ENCODE assay signal across 13 cellular contexts in genomic region chr11:74819400-74819799, GRCh38.
DNase-seq lines count a peak whose midpoint lies in the region; ATAC-seq, FAIRE-seq and TF ChIP-seq lines count a peak whose summit lies in the region.
"Had no signal": no experiment of that assay in that cellular context is flagged by ENCODE, and none has a peak within 500 bp of the region (broad histone marks: within the 10 kb centered on the region; RNA-seq: fewer than 3 reads in every experiment).

No MANE protein-coding gene starts in this region.

- intact Hi-C loops in colonic mucosa (cut with DNase I): no loop called here

- no peak overlapping the region for H2AK5ac ChIP-seq in mesendoderm (ENCODE audit: low read length)

- peaks cover 17% of the 10 kb centered on the region for H3K4me1 ChIP-seq in mesendoderm (ENCODE audit: control insufficient read depth, low read depth, low read length)
- H3K4me1 ChIP-seq in GM23338 (ENCODE audit: insufficient read depth): no peaks in the 10 kb centered on the region; the same call in 1 of the 2 replicates
- no peaks in the 10 kb centered on the region for H3K4me1 ChIP-seq in colonic mucosa
- H3K4me1 ChIP-seq: HAP-1 had no signal

- no peaks in the 10 kb centered on the region for H3K9me2 ChIP-seq in GM23338 (ENCODE audit: insufficient read depth)

- H3K4me2 ChIP-seq in mesendoderm (ENCODE audit: low read length) (no peak overlapping the region), GM23338 (no peak overlapping the region)

- H3K23ac ChIP-seq in mesendoderm (ENCODE audit: low read length): no peak overlapping the region

- no peaks in the 10 kb centered on the region for H3F3A ChIP-seq in GM23338 (replicated peaks; ENCODE audit: low read depth)

- no peak overlapping the region for H3K4me3 ChIP-seq in choroid plexus epithelial cell (ENCODE audit: low read depth, low read length)
- no peak overlapping the region for H3K4me3 ChIP-seq in mesendoderm (ENCODE audit: low read length)
- H3K4me3 ChIP-seq in GM23338: no peak overlapping the region
- H3K4me3 ChIP-seq in colonic mucosa: no peak overlapping the region
- H3K4me3 ChIP-seq in MG63: no peak overlapping the region
- H3K4me3 ChIP-seq: HAP-1 had no signal

- no peaks in the 10 kb centered on the region for H3K4me1 Mint-ChIP-seq in GM23338

- DNase-seq in AG08395 (ENCODE audit: low spot score) (peak; percentile 20), H54 (ENCODE audit: insufficient read length, low spot score) (no peak), choroid plexus epithelial cell (ENCODE audit: low read depth) (peak; percentile 68), mesendoderm (no peak), GM23338 (ENCODE audit: low spot score) (no peak), hypothalamus (lab: John Stamatoyannopoulos, UW) (no peak), colonic mucosa (no peak), MG63 (no peak)
- DNase-seq: caudate nucleus; DMS79 treated with DMSO at 0.1 percent for 48 hours; NCI-H1436 treated with DMSO at 0.1 percent for 48 hours; stimulated activated naive CD4-positive, alpha-beta T cell had no signal

- no peak overlapping the region for H2AFZ ChIP-seq in GM23338

- no peak for TF ChIP-seq CTCF in choroid plexus epithelial cell (conservative IDR thresholded peaks at IDR 0.05; ENCODE audit: low read depth, low read length)
- no peak for TF ChIP-seq CTCF in GM23338 (conservative IDR thresholded peaks at IDR 0.05; ENCODE audit: low read depth in 2 of 2)
- no peak for TF ChIP-seq CTCF in colonic mucosa (IDR thresholded peaks at IDR 0.05)

- H3K18ac ChIP-seq in mesendoderm (ENCODE audit: low read length): no peak overlapping the region

- no peak overlapping the region for H3K27ac Mint-ChIP-seq in GM23338

- peaks cover 7% of the 10 kb centered on the region for H4K20me1 ChIP-seq in GM23338 (replicated peaks; ENCODE audit: insufficient read depth)

- no peaks in the 10 kb centered on the region for H3K36me3 ChIP-seq in mesendoderm (ENCODE audit: control insufficient read depth, insufficient read depth, low read length)
- H3K36me3 ChIP-seq in GM23338 (ENCODE audit: insufficient read depth): peaks cover 15% of the 10 kb centered on the region; the same call in 1 of the 2 replicates
- no peaks in the 10 kb centered on the region for H3K36me3 ChIP-seq in colonic mucosa
- H3K36me3 ChIP-seq in MG63: peaks cover 54% of the 10 kb centered on the region

- ATAC-seq in GM23338: no peak

- H2BK120ac ChIP-seq in mesendoderm (ENCODE audit: low read depth, low read length): no peak overlapping the region

- no CpG with 5 or more reads among the region's 1 CpG for WGBS in mesendoderm (ENCODE audit: extremely low coverage, insufficient coverage, low lambda C conversion rate)

- H4K5ac ChIP-seq in mesendoderm (ENCODE audit: low read length): no peak overlapping the region

- peak overlapping the region; percentile 31 for H3K56ac ChIP-seq in mesendoderm (ENCODE audit: low read length)

- no peak overlapping the region for H3K4ac ChIP-seq in mesendoderm (ENCODE audit: low read depth, low read length)

- FAIRE-seq in H54 (lab: Jason Lieb, UNC): peak; percentile 61

- no peak for TF ChIP-seq POLR2A in H54 (IDR thresholded peaks at IDR 0.05; ENCODE audit: low read depth, low read length)

- peaks cover 2% of the 10 kb centered on the region for H3K79me1 ChIP-seq in mesendoderm (ENCODE audit: low read length)

- peaks cover 4% of the 10 kb centered on the region; the same call in 2 of the 3 replicates for H3K9me3 Mint-ChIP-seq in GM23338

- no peak overlapping the region for H4K8ac ChIP-seq in mesendoderm (ENCODE audit: low read depth, low read length)

- peaks cover 12% of the 10 kb centered on the region for H3K36me3 Mint-ChIP-seq in GM23338 (ENCODE audit: low read depth)

- H3K79me2 ChIP-seq in mesendoderm (ENCODE audit: control insufficient read depth, insufficient read depth, low read length): no peaks in the 10 kb centered on the region
- H3K79me2 ChIP-seq in GM23338 (replicated peaks; ENCODE audit: insufficient read depth): no peaks in the 10 kb centered on the region

- no peaks in the 10 kb centered on the region for H3K27me3 Mint-ChIP-seq in GM23338 (ENCODE audit: insufficient read depth, low read depth, poor library complexity)

- H3K27me3 ChIP-seq in mesendoderm (ENCODE audit: insufficient read depth, low read length, poor library complexity): no peaks in the 10 kb centered on the region
- no peaks in the 10 kb centered on the region for H3K27me3 ChIP-seq in GM23338 (ENCODE audit: insufficient read depth)
- no peaks in the 10 kb centered on the region for H3K27me3 ChIP-seq in colonic mucosa
- no peaks in the 10 kb centered on the region for H3K27me3 ChIP-seq in MG63

- H3K9me3 ChIP-seq in colonic mucosa (no peaks in the 10 kb centered on the region), MG63 (peaks cover 9% of the 10 kb centered on the region)
- H3K9me3 ChIP-seq: HAP-1 had no signal

- no peak overlapping the region for H2BK15ac ChIP-seq in mesendoderm (replicated peaks; ENCODE audit: low read depth)

- peak overlapping the region; percentile 26 for H2BK5ac ChIP-seq in mesendoderm (ENCODE audit: low read length)

- H3K27ac ChIP-seq in mesendoderm (ENCODE audit: low read depth, low read length) (peak overlapping the region; percentile 6), GM23338 (ENCODE audit: low read depth) (no peak overlapping the region), colonic mucosa (no peak overlapping the region)

- no peak overlapping the region for H3K4me3 Mint-ChIP-seq in GM23338

- no peak overlapping the region for H3K9ac ChIP-seq in mesendoderm (ENCODE audit: low read length)
- no peak overlapping the region for H3K9ac ChIP-seq in colonic mucosa (ENCODE audit: low read depth in 2 of 2, low read length in 2 of 2)

TF ChIP-seq in GM23338, 12 proteins besides CTCF, POLR2A, EP300 and RAD21 (continues in another document):
- TF ChIP-seq ZNF462 (CRISPR knock-in tag; IDR thresholded peaks at IDR 0.05) (no peak), ZNF114 (CRISPR knock-in tag; IDR thresholded peaks at IDR 0.05) (no peak), ETS1 (IDR thresholded peaks at IDR 0.05) (no peak)

Comparison
In these comparisons a context has a peak if more than half of its experiments do, and no peak if none do; other contexts are left out.
1. DNase-seq: peak in AG08395 (single experiment) and choroid plexus epithelial cell (single experiment); none in H54 (single experiment), mesendoderm (single experiment), GM23338 (single experiment), hypothalamus (0 of 51), colonic mucosa (single experiment) and MG63 (single experiment).